Comparison of ENCODE assay signal across 23 cellular contexts in genomic region chr6:118356054-118356453, GRCh38.
"Had no signal": no experiment of that assay in that cellular context is flagged by ENCODE, and none has a peak within 500 bp of the region (broad histone marks: within the 10 kb centered on the region; RNA-seq: fewer than 3 reads in every experiment).

No MANE protein-coding gene starts in this region.

- H3K27ac Mint-ChIP-seq: activated CD4-positive, alpha-beta memory T cell treated with anti-CD3 and anti-CD28 coated beads, Interleukin-2, amount 10 ng/mL, durations not matched to agents 7 days and 5 days; activated naive CD4-positive, alpha-beta T cell treated with anti-CD3 and anti-CD28 coated beads, Interleukin-2, amount 10 ng/mL, durations not matched to agents 7 days and 5 days; naive B cell; T-helper 1 cell treated with Interleukin-12 subunit alpha and Interleukin-12 subunit beta and Interleukin-4 antibody, amounts not matched to agents 30 μg/mL and 1 μg/mL, for 36 hours had no signal

- H3K4me3 Mint-ChIP-seq: activated CD4-positive, alpha-beta memory T cell treated with anti-CD3 and anti-CD28 coated beads, Interleukin-2, amount 10 ng/mL, durations not matched to agents 7 days and 5 days; activated naive CD4-positive, alpha-beta T cell treated with anti-CD3 and anti-CD28 coated beads, Interleukin-2, amount 10 ng/mL, durations not matched to agents 7 days and 5 days; activated T-cell treated with anti-CD3 and anti-CD28 coated beads, Interleukin-2, amount 50 U/mL, for 72 hours; central memory CD8-positive, alpha-beta T cell; T-helper 1 cell treated with Interleukin-12 subunit alpha and Interleukin-12 subunit beta and Interleukin-4 antibody, amounts not matched to agents 30 μg/mL and 1 μg/mL, for 36 hours had no signal

- H3K4me1 ChIP-seq: breast epithelium, colonic mucosa, parathyroid adenoma, spleen, upper lobe of left lung had no signal

- H2AFZ ChIP-seq: parathyroid adenoma had no signal

- H3K9me3 Mint-ChIP-seq: activated CD4-positive, alpha-beta memory T cell treated with anti-CD3 and anti-CD28 coated beads, Interleukin-2, amount 10 ng/mL, durations not matched to agents 7 days and 5 days; activated naive CD4-positive, alpha-beta T cell treated with anti-CD3 and anti-CD28 coated beads, Interleukin-2, amount 10 ng/mL, durations not matched to agents 7 days and 5 days; central memory CD8-positive, alpha-beta T cell; T-helper 1 cell treated with Interleukin-12 subunit alpha and Interleukin-12 subunit beta and Interleukin-4 antibody, amounts not matched to agents 30 μg/mL and 1 μg/mL, for 36 hours had no signal

- DNase-seq: activated CD4-positive, alpha-beta memory T cell treated with anti-CD3 and anti-CD28 coated beads, Interleukin-2, amount 10 ng/mL, durations not matched to agents 7 days and 5 days; activated CD4-positive, alpha-beta T cell treated with anti-CD3 and anti-CD28 coated beads for 48 hours; activated effector memory CD4-positive, alpha-beta T cell treated with Interleukin-2 at 50 U/mL for 16 hours; activated naive CD4-positive, alpha-beta T cell treated with anti-CD3 and anti-CD28 coated beads, Interleukin-2, amount 10 ng/mL, durations not matched to agents 7 days and 5 days; activated T-cell treated with anti-CD3 and anti-CD28 coated beads, Interleukin-2, amount 50 U/mL, for 72 hours; anterior cingulate cortex; colonic mucosa; foreskin melanocyte; naive B cell; nucleus accumbens; sigmoid colon; spleen; stimulated activated CD4-positive, alpha-beta T cell treated with anti-CD3 and anti-CD28 coated beads, Interleukin-4, amount 100 ng/mL, for 24 hours; stimulated activated naive CD4-positive, alpha-beta T cell treated with Interleukin-2 at 50 U/mL for 16 hours; upper lobe of left lung had no signal

- ATAC-seq: activated T-cell treated with anti-CD3 and anti-CD28 coated beads, Interleukin-2, amount 50 U/mL, for 72 hours; left lobe of liver had no signal

- H3K36me3 ChIP-seq: breast epithelium, colonic mucosa, esophagus muscularis mucosa, sigmoid colon, spleen, thoracic aorta, upper lobe of left lung had no signal

- H3K36me3 Mint-ChIP-seq: activated naive CD4-positive, alpha-beta T cell treated with anti-CD3 and anti-CD28 coated beads, Interleukin-2, amount 10 ng/mL, durations not matched to agents 7 days and 5 days; naive B cell had no signal

- H3K27me3 Mint-ChIP-seq: activated CD4-positive, alpha-beta memory T cell treated with anti-CD3 and anti-CD28 coated beads, Interleukin-2, amount 10 ng/mL, durations not matched to agents 7 days and 5 days; activated naive CD4-positive, alpha-beta T cell treated with anti-CD3 and anti-CD28 coated beads, Interleukin-2, amount 10 ng/mL, durations not matched to agents 7 days and 5 days had no signal

- H3K27me3 ChIP-seq: breast epithelium, colonic mucosa, esophagus muscularis mucosa, sigmoid colon, spleen, upper lobe of left lung had no signal

- H3K4me3 ChIP-seq: breast epithelium, colonic mucosa, esophagus muscularis mucosa, lung, sigmoid colon, spleen, thoracic aorta, upper lobe of left lung had no signal

- H3K79me2 ChIP-seq: parathyroid adenoma had no signal

- H3K9ac ChIP-seq: parathyroid adenoma had no signal

- H3K4me1 Mint-ChIP-seq: activated CD4-positive, alpha-beta memory T cell treated with anti-CD3 and anti-CD28 coated beads, Interleukin-2, amount 10 ng/mL, durations not matched to agents 7 days and 5 days; activated naive CD4-positive, alpha-beta T cell treated with anti-CD3 and anti-CD28 coated beads, Interleukin-2, amount 10 ng/mL, durations not matched to agents 7 days and 5 days; central memory CD8-positive, alpha-beta T cell had no signal

- H3K9me3 ChIP-seq: colonic mucosa, esophagus muscularis mucosa, sigmoid colon, spleen, thoracic aorta, upper lobe of left lung had no signal

- H3K27ac ChIP-seq: breast epithelium, colonic mucosa, parathyroid adenoma, spleen, thoracic aorta, upper lobe of left lung had no signal
